In the genomic region with DNA sequence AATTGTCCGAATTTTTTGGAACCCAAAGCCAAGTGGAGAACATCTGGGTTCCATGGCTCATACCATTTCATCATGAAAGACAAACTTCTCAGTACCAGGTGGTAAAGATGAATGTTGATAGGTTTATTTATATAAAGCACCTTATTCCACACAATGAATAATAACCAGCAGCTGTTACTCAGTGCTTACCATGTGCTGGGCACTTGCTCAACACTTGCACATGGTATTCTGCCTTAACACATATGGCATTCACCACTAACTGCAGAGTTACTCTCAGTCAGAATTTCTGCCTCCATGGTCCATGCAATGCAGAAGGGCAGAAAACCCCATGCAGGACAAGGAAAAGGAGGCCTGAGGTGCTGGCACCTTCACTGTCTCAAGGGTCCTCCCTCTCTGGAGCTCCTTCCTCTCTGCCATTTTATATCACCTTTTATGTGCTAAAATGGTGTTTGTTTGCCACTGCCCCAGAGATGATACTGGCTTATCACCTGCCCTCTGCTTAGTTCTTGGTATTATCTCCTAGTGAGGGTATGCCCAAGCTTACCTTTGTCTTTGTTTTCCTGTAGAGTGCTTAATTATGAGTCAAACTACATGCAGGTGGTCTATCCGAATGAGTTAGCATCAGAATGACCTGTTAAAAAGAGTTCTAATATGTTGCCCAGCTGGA, we compare ENCODE assay signal across 16 cellular contexts.
DNase-seq lines count a peak whose midpoint lies in the region; ATAC-seq and TF ChIP-seq lines count a peak whose summit lies in the region.
"Had no signal": no experiment of that assay in that cellular context is flagged by ENCODE, and none has a peak within 500 bp of the region (broad histone marks: within the 10 kb centered on the region; RNA-seq: fewer than 3 reads in every experiment).

No MANE protein-coding gene starts in this region.

- H3K36me3 ChIP-seq in A673 (ENCODE audit: insufficient read depth, low read length, poor library complexity, severe bottlenecking) (peaks cover 2% of the 10 kb centered on the region), HUES48 (ENCODE audit: control insufficient read depth, insufficient read depth, low read length) (peaks cover 4% of the 10 kb centered on the region), iPS-20b (ENCODE audit: insufficient read depth, low read depth, low read length) (peaks cover 1% of the 10 kb centered on the region; the same call in 1 of the 2 replicates)
- H3K36me3 ChIP-seq: suprapubic skin had no signal

- H3K27ac Mint-ChIP-seq in WTC11: peak overlapping the region; percentile 84
- H3K27ac Mint-ChIP-seq: effector memory CD8-positive, alpha-beta T cell had no signal

- H3K4me1 ChIP-seq in A673 (ENCODE audit: insufficient read depth, low read length, poor library complexity, severe bottlenecking) (peaks cover 29% of the 10 kb centered on the region), HUES48 (ENCODE audit: control insufficient read depth, insufficient read depth, low read length) (peaks cover 43% of the 10 kb centered on the region), iPS-20b (ENCODE audit: insufficient read depth, low read length) (peaks cover 36% of the 10 kb centered on the region)
- H3K4me1 ChIP-seq: suprapubic skin had no signal

- peaks cover 22% of the 10 kb centered on the region for H3K36me3 Mint-ChIP-seq in WTC11

- intact Hi-C loops in A673 (cut with micrococcal nuclease; ENCODE audit: unreplicated experiment): no loop called here
- intact Hi-C loops in head of caudate nucleus (cut with DNase I): no loop called here

- H3K4me1 Mint-ChIP-seq in WTC11: peaks cover 50% of the 10 kb centered on the region

- no TSS peak for BruUV-seq in A673 (replicated peaks; lab: Mats Ljungman, UMichigan)

- H3K27me3 Mint-ChIP-seq in WTC11 (ENCODE audit: low read depth): no peaks in the 10 kb centered on the region
- H3K27me3 Mint-ChIP-seq: effector memory CD8-positive, alpha-beta T cell; naive B cell had no signal

- ATAC-seq in WTC11: peak; percentile 80
- ATAC-seq: effector memory CD8-positive, alpha-beta T cell had no signal

- H3K27ac ChIP-seq in A673 (ENCODE audit: low read depth, low read length, poor library complexity, severe bottlenecking): peak overlapping the region; percentile 14
- peak overlapping the region; percentile 67 for H3K27ac ChIP-seq in HUES48 (ENCODE audit: low read depth, low read length)
- peak overlapping the region; percentile 2 for H3K27ac ChIP-seq in iPS-20b (ENCODE audit: low read length)
- H3K27ac ChIP-seq: suprapubic skin, VCaP had no signal

- DNase-seq in A673 (ENCODE audit: low spot score) (no peak), WTC11 (ENCODE audit: low spot score) (no peak), HEK293T (ENCODE audit: extremely low spot score) (no peak), hippocampal formation (lab: John Stamatoyannopoulos, UW) (no peak), occipital lobe (lab: John Stamatoyannopoulos, UW) (no peak), head of caudate nucleus (no peak)
- DNase-seq: effector memory CD8-positive, alpha-beta T cell; glutamatergic neuron; GOT3; naive B cell; NCI-H2029; SK-N-SH had no signal

- H3K4me3 ChIP-seq in A673 (ENCODE audit: low read depth, low read length, poor library complexity, severe bottlenecking) (no peak overlapping the region), HUES48 (ENCODE audit: low read depth, low read length) (no peak overlapping the region), iPS-20b (ENCODE audit: low read length) (no peak overlapping the region)
- H3K4me3 ChIP-seq: suprapubic skin had no signal

- no peak overlapping the region for H3K4me3 Mint-ChIP-seq in WTC11
- H3K4me3 Mint-ChIP-seq: effector memory CD8-positive, alpha-beta T cell; naive B cell had no signal

- TF ChIP-seq CTCF in A673 (conservative IDR thresholded peaks at IDR 0.05; ENCODE audit: low read depth, low read length) (no peak), WTC11 (IDR thresholded peaks at IDR 0.05) (no peak)

- CTCF ChIA-PET in A673 (lab: Charles Lee): no interaction called here
- CTCF ChIA-PET in WTC11 (lab: Charles Lee): interaction anchor here (1.2 to 2.1 kb wide), 2 partner anchors 9 to 12 kb away, joined by 3 to 5 read pairs; no protein-coding TSS in a partner anchor
- CTCF ChIA-PET in HEK293T (lab: Yijun Ruan, JAX): interaction anchor here (0.5 to 1.1 kb wide), 2 partner anchors 18 to 138 kb away, joined by 3 to 6 read pairs; no protein-coding TSS in a partner anchor

- POLR2A ChIA-PET in A673 (lab: Charles Lee; ENCODE audit: low non-redundant PET): no interaction called here
- POLR2A ChIA-PET in WTC11 (lab: Charles Lee): no interaction called here
- POLR2A ChIA-PET in HEK293T (lab: Yijun Ruan, JAX): interaction anchor here (0.7 kb wide), 1 partner anchor 12 kb away, joined by 4 read pairs; no protein-coding TSS in a partner anchor

- H3K27me3 ChIP-seq in A673 (replicated peaks; ENCODE audit: insufficient read depth, low read depth, low read length, poor library complexity) (no peaks in the 10 kb centered on the region), HUES48 (ENCODE audit: control insufficient read depth, insufficient read depth, low read length) (no peaks in the 10 kb centered on the region), iPS-20b (ENCODE audit: insufficient read depth, low read length) (no peaks in the 10 kb centered on the region)
- H3K27me3 ChIP-seq: suprapubic skin had no signal

- peaks cover 8% of the 10 kb centered on the region for H3K9me3 Mint-ChIP-seq in WTC11
- H3K9me3 Mint-ChIP-seq: effector memory CD8-positive, alpha-beta T cell had no signal

- H3K9me3 ChIP-seq in A673 (ENCODE audit: low read depth, low read length, poor library complexity, severe bottlenecking) (peaks cover 5% of the 10 kb centered on the region), HUES48 (ENCODE audit: control insufficient read depth, insufficient read depth, low read length) (no peaks in the 10 kb centered on the region), iPS-20b (ENCODE audit: insufficient read depth, low read depth, low read length) (no peaks in the 10 kb centered on the region; the same call in 1 of the 2 replicates)
- H3K9me3 ChIP-seq: SK-N-SH, suprapubic skin had no signal

- H3K9ac ChIP-seq in HUES48 (ENCODE audit: low read depth, low read length) (no peak overlapping the region), iPS-20b (ENCODE audit: low read depth, low read length) (no peak overlapping the region; the same call in 1 of the 2 replicates)
- H3K9ac ChIP-seq: SK-N-SH had no signal

TF ChIP-seq in WTC11, 78 proteins besides CTCF, POLR2A, EP300 and RAD21 (continues in another document):
- TF ChIP-seq NR3C1 (CRISPR knock-in tag; conservative IDR thresholded peaks at IDR 0.05; ENCODE audit: low read depth) (no peak), CREB1 (CRISPR knock-in tag; IDR thresholded peaks at IDR 0.05) (no peak), PREB (CRISPR knock-in tag; IDR thresholded peaks at IDR 0.05; ENCODE audit: borderline replicate concordance) (no peak)

TF ChIP-seq in HEK293T, 16 proteins besides CTCF, POLR2A, EP300 and RAD21:
- TF ChIP-seq CTBP1 (IDR thresholded peaks at IDR 0.05; ENCODE audit: borderline replicate concordance): no peak
- no peak for TF ChIP-seq FOXA1 (IDR thresholded peaks at IDR 0.05)
- TF ChIP-seq L3MBTL2 (conservative IDR thresholded peaks at IDR 0.05): no peak
- no peak for TF ChIP-seq NFRKB (IDR thresholded peaks at IDR 0.05)
- no peak for TF ChIP-seq TARDBP (IDR thresholded peaks at IDR 0.05)
- TF ChIP-seq ELF4 (IDR thresholded peaks at IDR 0.05): no peak
- no peak for TF ChIP-seq FOXM1 (IDR thresholded peaks at IDR 0.05; ENCODE audit: borderline replicate concordance)

Comparison
In these comparisons a context has a peak if more than half of its experiments do, and no peak if none do; other contexts are left out.
1. H3K27ac ChIP-seq: peak in every context shown above with its lines; median percentile 67 in HUES48; 14 in A673; 2 in iPS-20b.